8 cellular contexts compared by ENCODE assay signal in genomic region chr3:39147374-39147709, GRCh38. TPM values are rescaled to one million over a fixed set of nuclear protein-coding genes. Genes with fewer than 3 reads are reported as not detected.
DNase-seq lines count a peak whose midpoint lies in the region; ATAC-seq and TF ChIP-seq lines count a peak whose summit lies in the region.

No MANE protein-coding gene starts in this region.

- no peaks in the 10 kb centered on the region for H3K27me3 ChIP-seq in HL-60 (ENCODE audit: insufficient read depth, poor library complexity, severe bottlenecking)

- H3K4me3 ChIP-seq in GM12864 (ENCODE audit: low read depth, low read length) (peak overlapping the region; percentile 60), HL-60 (replicated peaks; ENCODE audit: insufficient read depth, low read length) (peak overlapping the region; percentile 15; the same call in 1 of the 2 replicates)

- peak overlapping the region; percentile 86 for H3K4me3 Mint-ChIP-seq in central memory CD8-positive, alpha-beta T cell
- peak overlapping the region; percentile 70 for H3K4me3 Mint-ChIP-seq in osteocyte (ENCODE audit: unreplicated experiment)

- H3K27ac Mint-ChIP-seq in central memory CD8-positive, alpha-beta T cell (ENCODE audit: low read depth) = peak overlapping the region; percentile 94
- peak overlapping the region; percentile 99 for H3K27ac Mint-ChIP-seq in osteocyte (ENCODE audit: unreplicated experiment)

- in situ Hi-C loops in G401 (cut with HindIII; ENCODE audit: low sequenced_read_pairs) = no loop called here

- peaks cover 80% of the 10 kb centered on the region for H3K4me1 Mint-ChIP-seq in central memory CD8-positive, alpha-beta T cell
- H3K4me1 Mint-ChIP-seq in osteocyte (ENCODE audit: unreplicated experiment) = peaks cover 81% of the 10 kb centered on the region

- H3K9me3 Mint-ChIP-seq in central memory CD8-positive, alpha-beta T cell = no peaks in the 10 kb centered on the region
- no peaks in the 10 kb centered on the region for H3K9me3 Mint-ChIP-seq in osteocyte (ENCODE audit: unreplicated experiment)

- peak overlapping the region; percentile 88 for H3K27ac ChIP-seq in HL-60 (replicated peaks)

- no peak for ATAC-seq in central memory CD8-positive, alpha-beta T cell (replicated peaks; ENCODE audit: extremely low read depth, poor library complexity, severe bottlenecking)
- no peak for ATAC-seq in HG03442 (IDR thresholded peaks at IDR 0.05; ENCODE audit: unreplicated experiment)

- TF ChIP-seq CTCF in GM12864 (IDR thresholded peaks at IDR 0.05; ENCODE audit: low read depth, low read length, missing control alignments) = no peak
- TF ChIP-seq CTCF in HL-60 (IDR thresholded peaks at IDR 0.05; ENCODE audit: insufficient read depth, low read length) = no peak
- no peak for TF ChIP-seq CTCF in osteocyte (IDR thresholded peaks at IDR 0.05)

- DNase-seq in GM12864 (ENCODE audit: low read depth) = no peak
- no peak for DNase-seq in HL-60 (ENCODE audit: low read depth in 1 of 2, low spot score in 1 of 2)
- no peak for DNase-seq in central memory CD8-positive, alpha-beta T cell (ENCODE audit: low spot score in 2 of 2)
- no peak for DNase-seq in osteocyte (ENCODE audit: extremely low spot score, unreplicated experiment)
- DNase-seq in hippocampal formation (lab: John Stamatoyannopoulos, UW) = no peak
- no peak for DNase-seq in RPMI8226
- no peak for DNase-seq in G401 (ENCODE audit: low spot score)

- H3K27me3 Mint-ChIP-seq in central memory CD8-positive, alpha-beta T cell = no peaks in the 10 kb centered on the region
- H3K27me3 Mint-ChIP-seq in osteocyte (ENCODE audit: unreplicated experiment) = no peaks in the 10 kb centered on the region

- peaks cover 65% of the 10 kb centered on the region for H3K36me3 Mint-ChIP-seq in central memory CD8-positive, alpha-beta T cell (ENCODE audit: insufficient read depth)
- peaks cover 28% of the 10 kb centered on the region for H3K36me3 Mint-ChIP-seq in osteocyte (ENCODE audit: unreplicated experiment)

RNA-seq across cellular contexts. Expression of gene CSRNP1, which starts 6.0 kb away (rescaled TPM):
- total RNA-seq in osteocyte = 12.8 and 15.1 TPM in 2 replicates
- 21.5 and 29.1 TPM in 2 replicates for total RNA-seq in G401 (2014; rRNA removed; shearing (Covaris generic))

RNA-seq across cellular contexts. Expression of gene TTC21A, which starts 39.9 kb away (rescaled TPM):
- 8.7 and 10.3 TPM in 2 replicates for total RNA-seq in osteocyte
- total RNA-seq in G401 (2014; rRNA removed; shearing (Covaris generic)) = 1.2 and 4.8 TPM in 2 replicates

RNA-seq across cellular contexts. Expression of gene GORASP1, which starts 39.9 kb away (rescaled TPM):
- 54.3 and 62.1 TPM in 2 replicates for total RNA-seq in osteocyte
- 28.2 and 37.3 TPM in 2 replicates for total RNA-seq in G401 (2014; rRNA removed; shearing (Covaris generic))

RNA-seq across cellular contexts. Expression of gene XIRP1, which starts 45.1 kb away (rescaled TPM):
- total RNA-seq in osteocyte = not detected in 2 replicates
- total RNA-seq in G401 (2014; rRNA removed; shearing (Covaris generic)) = not detected in 2 replicates
